1 cellular context compared by ENCODE assay signal in genomic region chr14:50003213-50004021, GRCh38.
TF ChIP-seq lines count a peak whose summit lies in the region.

No MANE protein-coding gene starts in this region.

TF ChIP-seq in GM12878, 131 proteins besides CTCF, POLR2A, EP300 and RAD21 (continued from another document and continues in another):
- TF ChIP-seq PKNOX1 (IDR thresholded peaks at IDR 0.05) (no peak), SMARCA5 (IDR thresholded peaks at IDR 0.05) (0 out of 2 replicates have a peak, but pooled peaks have one; percentile 56), BACH1 (IDR thresholded peaks at IDR 0.05; ENCODE audit: borderline replicate concordance) (peak; percentile 94), SMAD5 (IDR thresholded peaks at IDR 0.05; ENCODE audit: low read depth) (peak; percentile 42; the same call in 1 of the 2 replicates), NR2C2 (IDR thresholded peaks at IDR 0.05; ENCODE audit: borderline replicate concordance, control insufficient read depth, insufficient read length, low read depth) (no peak), MTA3 (IDR thresholded peaks at IDR 0.05; ENCODE audit: borderline replicate concordance, low read length) (no peak), BCL3 (IDR thresholded peaks at IDR 0.05; ENCODE audit: borderline replicate concordance, insufficient read depth, low read depth, low read length, poor library complexity, severe bottlenecking) (peak; percentile 13), HDAC6 (IDR thresholded peaks at IDR 0.05; ENCODE audit: unreplicated experiment) (no peak), KAT2A (conservative IDR thresholded peaks at IDR 0.05; ENCODE audit: control insufficient read depth, low read depth, low read length) (no peak), FOS (IDR thresholded peaks at IDR 0.05; ENCODE audit: borderline replicate concordance, extremely low read depth, insufficient read length) (no peak), MTA2 (IDR thresholded peaks at IDR 0.05; ENCODE audit: low read depth) (peak; percentile 58; the same call in 1 of the 2 replicates), RUNX3 (IDR thresholded peaks at IDR 0.05; ENCODE audit: low read length) (peak; percentile 58; the same call in 1 of the 2 replicates), ZSCAN29 (IDR thresholded peaks at IDR 0.05) (peak; percentile 55), CREM (IDR thresholded peaks at IDR 0.05; ENCODE audit: low read depth) (peak; percentile 31; the same call in 1 of the 2 replicates), YY1 (IDR thresholded peaks at IDR 0.05; ENCODE audit: low read depth, low read length) (peak; percentile 56), ZBED1 (IDR thresholded peaks at IDR 0.05; ENCODE audit: borderline replicate concordance) (0 out of 2 replicates have a peak, but pooled peaks have one; percentile 8), NR2F1 (conservative IDR thresholded peaks at IDR 0.05) (peak; percentile 62), CBFB (IDR thresholded peaks at IDR 0.05; ENCODE audit: low read depth) (no peak), CBX5 (IDR thresholded peaks at IDR 0.05; ENCODE audit: low read depth) (0 out of 2 replicates have a peak, but pooled peaks have one; percentile 34), NR2C1 (IDR thresholded peaks at IDR 0.05) (0 out of 2 replicates have a peak, but pooled peaks have one; percentile 4), NBN (IDR thresholded peaks at IDR 0.05) (peak; percentile 70; the same call in 1 of the 2 replicates), TCF3 (IDR thresholded peaks at IDR 0.05; ENCODE audit: borderline replicate concordance, insufficient read depth, low read depth, low read length) (peak; percentile 71; the same call in 1 of the 2 replicates), CBX3 (IDR thresholded peaks at IDR 0.05; ENCODE audit: borderline replicate concordance, low read depth) (no peak), CHD2 (IDR thresholded peaks at IDR 0.05; ENCODE audit: borderline replicate concordance, low read depth, low read length) (no peak), EGR1 (IDR thresholded peaks at IDR 0.05; ENCODE audit: borderline replicate concordance in 1 of 2, low read depth in 2 of 2, low read length in 2 of 2) (peak; percentile 66 to 99), BHLHE40 (IDR thresholded peaks at IDR 0.05; ENCODE audit: borderline replicate concordance in 1 of 2, low read depth in 2 of 2, low read length in 1 of 2) (peak in 1 of 2 experiments; percentile 73; a peak in 2 of 4 replicates), GABPA (IDR thresholded peaks at IDR 0.05; ENCODE audit: low read depth) (no peak), ZNF384 (IDR thresholded peaks at IDR 0.05; ENCODE audit: borderline replicate concordance, low read depth, low read length) (peak; percentile 50), BMI1 (IDR thresholded peaks at IDR 0.05; ENCODE audit: borderline replicate concordance) (peak; percentile 59; the same call in 1 of the 2 replicates), MEF2A (IDR thresholded peaks at IDR 0.05; ENCODE audit: insufficient read depth, low read depth, low read length) (peak; percentile 22; the same call in 1 of the 2 replicates), FOXM1 (IDR thresholded peaks at IDR 0.05; ENCODE audit: low read depth, low read length) (no peak), RBBP5 (conservative IDR thresholded peaks at IDR 0.05) (no peak), ATF7 (IDR thresholded peaks at IDR 0.05; ENCODE audit: low read depth) (no peak), TAF1 (IDR thresholded peaks at IDR 0.05; ENCODE audit: borderline replicate concordance, low read depth, low read length) (peak; percentile 77; the same call in 1 of the 2 replicates), ZNF24 (IDR thresholded peaks at IDR 0.05) (no peak), KLF5 (IDR thresholded peaks at IDR 0.05; ENCODE audit: partially characterized antibody) (peak; percentile 50), PML (IDR thresholded peaks at IDR 0.05; ENCODE audit: low read length) (peak; percentile 80), PAX5 (IDR thresholded peaks at IDR 0.05; ENCODE audit: borderline replicate concordance, low read depth, low read length) (peak; percentile 59; the same call in 1 of the 2 replicates), MYB (IDR thresholded peaks at IDR 0.05; ENCODE audit: borderline replicate concordance, low read depth, low read length) (no peak), RB1 (IDR thresholded peaks at IDR 0.05; ENCODE audit: borderline replicate concordance) (peak; percentile 92), HDGF (IDR thresholded peaks at IDR 0.05) (no peak), WRNIP1 (IDR thresholded peaks at IDR 0.05; ENCODE audit: borderline replicate concordance, low read depth, low read length) (no peak), TCF12 (IDR thresholded peaks at IDR 0.05; ENCODE audit: low read depth, low read length) (peak; percentile 76), GATAD2B (conservative IDR thresholded peaks at IDR 0.05; ENCODE audit: low read depth) (peak; percentile 96), ZNF217 (IDR thresholded peaks at IDR 0.05) (peak; percentile 57; the same call in 1 of the 2 replicates), ELK1 (IDR thresholded peaks at IDR 0.05; ENCODE audit: low read depth, low read length) (peak; percentile 21; the same call in 1 of the 2 replicates), MEF2B (IDR thresholded peaks at IDR 0.05; ENCODE audit: partially characterized antibody, poor library complexity, severe bottlenecking) (peak; percentile 64)
- TF ChIP-seq, protein P1, sequence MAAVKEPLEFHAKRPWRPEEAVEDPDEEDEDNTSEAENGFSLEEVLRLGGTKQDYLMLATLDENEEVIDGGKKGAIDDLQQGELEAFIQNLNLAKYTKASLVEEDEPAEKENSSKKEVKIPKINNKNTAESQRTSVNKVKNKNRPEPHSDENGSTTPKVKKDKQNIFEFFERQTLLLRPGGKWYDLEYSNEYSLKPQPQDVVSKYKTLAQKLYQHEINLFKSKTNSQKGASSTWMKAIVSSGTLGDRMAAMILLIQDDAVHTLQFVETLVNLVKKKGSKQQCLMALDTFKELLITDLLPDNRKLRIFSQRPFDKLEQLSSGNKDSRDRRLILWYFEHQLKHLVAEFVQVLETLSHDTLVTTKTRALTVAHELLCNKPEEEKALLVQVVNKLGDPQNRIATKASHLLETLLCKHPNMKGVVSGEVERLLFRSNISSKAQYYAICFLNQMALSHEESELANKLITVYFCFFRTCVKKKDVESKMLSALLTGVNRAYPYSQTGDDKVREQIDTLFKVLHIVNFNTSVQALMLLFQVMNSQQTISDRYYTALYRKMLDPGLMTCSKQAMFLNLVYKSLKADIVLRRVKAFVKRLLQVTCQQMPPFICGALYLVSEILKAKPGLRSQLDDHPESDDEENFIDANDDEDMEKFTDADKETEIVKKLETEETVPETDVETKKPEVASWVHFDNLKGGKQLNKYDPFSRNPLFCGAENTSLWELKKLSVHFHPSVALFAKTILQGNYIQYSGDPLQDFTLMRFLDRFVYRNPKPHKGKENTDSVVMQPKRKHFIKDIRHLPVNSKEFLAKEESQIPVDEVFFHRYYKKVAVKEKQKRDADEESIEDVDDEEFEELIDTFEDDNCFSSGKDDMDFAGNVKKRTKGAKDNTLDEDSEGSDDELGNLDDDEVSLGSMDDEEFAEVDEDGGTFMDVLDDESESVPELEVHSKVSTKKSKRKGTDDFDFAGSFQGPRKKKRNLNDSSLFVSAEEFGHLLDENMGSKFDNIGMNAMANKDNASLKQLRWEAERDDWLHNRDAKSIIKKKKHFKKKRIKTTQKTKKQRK (IDR thresholded peaks at IDR 0.05; ENCODE audit: low read depth, low read length), result no peak
- TF ChIP-seq, protein P2, sequence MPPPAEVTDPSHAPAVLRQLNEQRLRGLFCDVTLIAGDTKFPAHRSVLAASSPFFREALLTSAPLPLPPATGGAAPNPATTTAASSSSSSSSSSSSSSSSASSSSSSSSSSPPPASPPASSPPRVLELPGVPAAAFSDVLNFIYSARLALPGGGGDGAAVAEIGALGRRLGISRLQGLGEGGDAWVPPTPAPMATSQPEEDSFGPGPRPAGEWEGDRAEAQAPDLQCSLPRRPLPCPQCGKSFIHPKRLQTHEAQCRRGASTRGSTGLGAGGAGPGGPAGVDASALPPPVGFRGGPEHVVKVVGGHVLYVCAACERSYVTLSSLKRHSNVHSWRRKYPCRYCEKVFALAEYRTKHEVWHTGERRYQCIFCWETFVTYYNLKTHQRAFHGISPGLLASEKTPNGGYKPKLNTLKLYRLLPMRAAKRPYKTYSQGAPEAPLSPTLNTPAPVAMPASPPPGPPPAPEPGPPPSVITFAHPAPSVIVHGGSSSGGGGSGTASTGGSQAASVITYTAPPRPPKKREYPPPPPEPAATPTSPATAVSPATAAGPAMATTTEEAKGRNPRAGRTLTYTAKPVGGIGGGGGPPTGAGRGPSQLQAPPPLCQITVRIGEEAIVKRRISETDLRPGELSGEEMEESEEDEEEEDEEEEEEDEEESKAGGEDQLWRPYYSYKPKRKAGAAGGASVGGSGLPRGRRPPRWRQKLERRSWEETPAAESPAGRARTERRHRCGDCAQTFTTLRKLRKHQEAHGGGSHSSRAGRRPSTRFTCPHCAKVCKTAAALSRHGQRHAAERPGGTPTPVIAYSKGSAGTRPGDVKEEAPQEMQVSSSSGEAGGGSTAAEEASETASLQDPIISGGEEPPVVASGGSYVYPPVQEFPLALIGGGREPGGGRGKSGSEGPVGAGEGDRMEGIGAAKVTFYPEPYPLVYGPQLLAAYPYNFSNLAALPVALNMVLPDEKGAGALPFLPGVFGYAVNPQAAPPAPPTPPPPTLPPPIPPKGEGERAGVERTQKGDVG (CRISPR knock-in tag; IDR thresholded peaks at IDR 0.05), result no peak
- TF ChIP-seq, protein P3, sequence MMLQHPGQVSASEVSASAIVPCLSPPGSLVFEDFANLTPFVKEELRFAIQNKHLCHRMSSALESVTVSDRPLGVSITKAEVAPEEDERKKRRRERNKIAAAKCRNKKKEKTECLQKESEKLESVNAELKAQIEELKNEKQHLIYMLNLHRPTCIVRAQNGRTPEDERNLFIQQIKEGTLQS (IDR thresholded peaks at IDR 0.05; ENCODE audit: borderline replicate concordance, extremely low read depth, low read depth, low read length), result no peak
- TF ChIP-seq, protein P4, sequence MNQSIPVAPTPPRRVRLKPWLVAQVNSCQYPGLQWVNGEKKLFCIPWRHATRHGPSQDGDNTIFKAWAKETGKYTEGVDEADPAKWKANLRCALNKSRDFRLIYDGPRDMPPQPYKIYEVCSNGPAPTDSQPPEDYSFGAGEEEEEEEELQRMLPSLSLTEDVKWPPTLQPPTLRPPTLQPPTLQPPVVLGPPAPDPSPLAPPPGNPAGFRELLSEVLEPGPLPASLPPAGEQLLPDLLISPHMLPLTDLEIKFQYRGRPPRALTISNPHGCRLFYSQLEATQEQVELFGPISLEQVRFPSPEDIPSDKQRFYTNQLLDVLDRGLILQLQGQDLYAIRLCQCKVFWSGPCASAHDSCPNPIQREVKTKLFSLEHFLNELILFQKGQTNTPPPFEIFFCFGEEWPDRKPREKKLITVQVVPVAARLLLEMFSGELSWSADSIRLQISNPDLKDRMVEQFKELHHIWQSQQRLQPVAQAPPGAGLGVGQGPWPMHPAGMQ (IDR thresholded peaks at IDR 0.05; ENCODE audit: borderline replicate concordance), result peak; percentile 41; the same call in 1 of the 2 replicates
- TF ChIP-seq, protein P5, sequence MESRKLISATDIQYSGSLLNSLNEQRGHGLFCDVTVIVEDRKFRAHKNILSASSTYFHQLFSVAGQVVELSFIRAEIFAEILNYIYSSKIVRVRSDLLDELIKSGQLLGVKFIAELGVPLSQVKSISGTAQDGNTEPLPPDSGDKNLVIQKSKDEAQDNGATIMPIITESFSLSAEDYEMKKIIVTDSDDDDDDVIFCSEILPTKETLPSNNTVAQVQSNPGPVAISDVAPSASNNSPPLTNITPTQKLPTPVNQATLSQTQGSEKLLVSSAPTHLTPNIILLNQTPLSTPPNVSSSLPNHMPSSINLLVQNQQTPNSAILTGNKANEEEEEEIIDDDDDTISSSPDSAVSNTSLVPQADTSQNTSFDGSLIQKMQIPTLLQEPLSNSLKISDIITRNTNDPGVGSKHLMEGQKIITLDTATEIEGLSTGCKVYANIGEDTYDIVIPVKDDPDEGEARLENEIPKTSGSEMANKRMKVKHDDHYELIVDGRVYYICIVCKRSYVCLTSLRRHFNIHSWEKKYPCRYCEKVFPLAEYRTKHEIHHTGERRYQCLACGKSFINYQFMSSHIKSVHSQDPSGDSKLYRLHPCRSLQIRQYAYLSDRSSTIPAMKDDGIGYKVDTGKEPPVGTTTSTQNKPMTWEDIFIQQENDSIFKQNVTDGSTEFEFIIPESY (IDR thresholded peaks at IDR 0.05), result no peak
- TF ChIP-seq, protein P6, sequence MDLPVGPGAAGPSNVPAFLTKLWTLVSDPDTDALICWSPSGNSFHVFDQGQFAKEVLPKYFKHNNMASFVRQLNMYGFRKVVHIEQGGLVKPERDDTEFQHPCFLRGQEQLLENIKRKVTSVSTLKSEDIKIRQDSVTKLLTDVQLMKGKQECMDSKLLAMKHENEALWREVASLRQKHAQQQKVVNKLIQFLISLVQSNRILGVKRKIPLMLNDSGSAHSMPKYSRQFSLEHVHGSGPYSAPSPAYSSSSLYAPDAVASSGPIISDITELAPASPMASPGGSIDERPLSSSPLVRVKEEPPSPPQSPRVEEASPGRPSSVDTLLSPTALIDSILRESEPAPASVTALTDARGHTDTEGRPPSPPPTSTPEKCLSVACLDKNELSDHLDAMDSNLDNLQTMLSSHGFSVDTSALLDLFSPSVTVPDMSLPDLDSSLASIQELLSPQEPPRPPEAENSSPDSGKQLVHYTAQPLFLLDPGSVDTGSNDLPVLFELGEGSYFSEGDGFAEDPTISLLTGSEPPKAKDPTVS (IDR thresholded peaks at IDR 0.05; ENCODE audit: low read depth, low read length), result no peak
